Comparison of ENCODE assay signal across 19 cellular contexts in genomic region chr13:71210861-71211260, GRCh38.
"Had no signal": no experiment of that assay in that cellular context is flagged by ENCODE, and none has a peak within 500 bp of the region (broad histone marks: within the 10 kb centered on the region; RNA-seq: fewer than 3 reads in every experiment).

No MANE protein-coding gene starts in this region.

- ATAC-seq: activated CD8-positive, alpha-beta memory T cell treated with anti-CD3 and anti-CD28 coated beads, Interleukin-2, amount 10 ng/mL, durations not matched to agents 7 days and 5 days; activated T-cell treated with anti-CD3 and anti-CD28 coated beads, Interleukin-2, amount 50 U/mL, for 4 hours; T-helper 17 cell; WTC11 had no signal

- DNase-seq: activated CD4-positive, alpha-beta T cell treated with anti-CD3 and anti-CD28 coated beads, Interleukin-2, amount 10 ng/mL, durations not matched to agents 24 days and 14 days; activated CD4-positive, alpha-beta T cell treated with anti-CD3 and anti-CD28 coated beads, Interleukin-2, amount 50 U/mL, for 48 hours; activated CD4-positive, CD25-positive, alpha-beta regulatory T cell treated with anti-CD3 and anti-CD28 coated beads, Interleukin-2, amount 50 U/mL, for 72 hours; activated CD8-positive, alpha-beta memory T cell treated with anti-CD3 and anti-CD28 coated beads, Interleukin-2, amount 10 ng/mL, durations not matched to agents 7 days and 5 days; activated effector memory CD4-positive, alpha-beta T cell treated with anti-CD3 and anti-CD28 coated beads, Interleukin-2, amount 50 U/mL, for 16 hours; activated naive CD4-positive, alpha-beta T cell treated with anti-CD3 and anti-CD28 coated beads for 36 hours; activated T-cell treated with anti-CD3 and anti-CD28 coated beads, Interleukin-2, amount 50 U/mL, for 4 hours; amygdala; central memory CD4-positive, alpha-beta T cell; NCI-H1105; NCI-H1436; NCI-H1694 treated with DMSO at 0.1 percent for 48 hours; NCI-H2029 treated with DMSO at 0.1 percent for 48 hours; NCI-H524 treated with DMSO at 0.1 percent for 48 hours; NCI-H748 treated with DMSO at 0.1 percent for 48 hours; SIG-M5; T-helper 17 cell; T-helper 9 cell had no signal
